Comparison of ENCODE assay signal across 16 cellular contexts in the genomic region with DNA sequence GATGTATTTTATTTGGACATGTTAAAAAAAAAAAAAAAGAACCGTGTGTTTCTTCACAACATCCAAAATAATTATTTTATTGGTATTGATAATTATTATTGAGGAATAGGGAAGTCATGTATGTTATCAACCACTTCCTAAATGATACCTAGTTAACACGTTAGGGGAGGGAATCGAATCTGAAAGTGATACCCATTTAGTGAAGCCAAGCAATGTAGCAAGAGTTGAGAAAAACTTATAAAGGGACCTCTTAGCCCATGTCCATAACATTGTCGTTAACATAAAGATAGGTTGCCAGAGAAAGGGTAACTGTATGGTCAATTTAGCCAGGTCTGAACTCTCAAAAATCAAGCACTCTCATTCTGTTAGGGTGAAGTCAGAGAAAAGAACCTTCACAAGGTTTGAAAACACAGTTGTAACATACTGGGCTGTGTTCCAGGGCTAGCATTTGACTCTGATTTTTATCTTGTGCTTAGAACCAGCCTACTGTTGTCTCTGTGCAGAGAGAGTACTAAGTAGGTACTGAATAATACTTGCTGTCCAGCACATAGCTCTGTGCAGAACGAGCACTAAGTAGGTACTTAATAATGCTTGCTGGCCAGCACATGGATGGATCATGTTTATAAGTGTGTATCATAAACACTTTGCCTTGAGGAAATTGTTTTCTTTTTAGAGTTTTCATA.
A peak's percentile ranks its signal among the peaks of the same experiment; 100 is the strongest.
DNase-seq lines count a peak whose midpoint lies in the region; ATAC-seq and FAIRE-seq lines count a peak whose summit lies in the region.
"Had no signal": no experiment of that assay in that cellular context is flagged by ENCODE, and none has a peak within 500 bp of the region (broad histone marks: within the 10 kb centered on the region; RNA-seq: fewer than 3 reads in every experiment).

No MANE protein-coding gene starts in this region.

- peak; percentile 78 for ATAC-seq in GM18517 (IDR thresholded peaks at IDR 0.05; ENCODE audit: unreplicated experiment)
- peak; percentile 86 for ATAC-seq in GM21367 (IDR thresholded peaks at IDR 0.05; ENCODE audit: unreplicated experiment)
- ATAC-seq in HG03097 (IDR thresholded peaks at IDR 0.05; ENCODE audit: low FRiP score, unreplicated experiment), result peak; percentile 94
- ATAC-seq: naive thymus-derived CD4-positive, alpha-beta T cell had no signal

- FAIRE-seq in colon (lab: Jason Lieb, UNC), result peak; percentile 33

- DNase-seq in H4 (ENCODE audit: low spot score), result no peak
- DNase-seq in middle frontal gyrus (ENCODE audit: extremely low spot score, low spot score), result no peak
- no peak for DNase-seq in NCI-H128 (lab: John Stamatoyannopoulos, UW; ENCODE audit: unreplicated experiment)
- no peak for DNase-seq in NCI-H1105 (lab: John Stamatoyannopoulos, UW)
- DNase-seq: activated T-cell treated with anti-CD3 and anti-CD28 coated beads, Interleukin-2, amount 50 U/mL, for 24 hours; AML-193; erythroblast; H9; naive thymus-derived CD4-positive, alpha-beta T cell; NCI-H2171; spleen; stimulated activated CD8-positive, alpha-beta memory T cell treated with anti-CD3 and anti-CD28 coated beads, Interleukin-4, amount 100 ng/mL, for 48 hours had no signal
